In the genomic region with DNA sequence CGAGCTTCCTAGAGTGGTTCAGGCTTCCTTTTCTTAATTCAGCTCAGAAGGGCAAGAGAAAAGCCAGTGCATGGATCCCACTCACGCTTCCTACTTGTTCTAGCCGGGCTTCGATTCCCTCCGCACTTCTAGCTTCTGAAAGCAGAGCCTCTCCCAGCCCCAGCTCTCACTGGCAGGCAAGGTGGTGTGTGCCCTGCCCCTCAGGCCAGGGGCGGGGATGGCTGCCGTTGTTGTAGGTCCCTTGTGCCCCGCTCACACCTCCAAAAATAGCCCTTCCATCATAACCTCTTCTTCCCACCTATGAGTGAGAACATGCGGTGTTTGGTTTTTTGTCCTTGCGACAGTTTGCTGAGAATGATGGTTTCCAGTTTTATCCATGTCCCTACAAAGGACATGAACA, we compare ENCODE assay signal across 6 cellular contexts.
"Had no signal": no experiment of that assay in that cellular context is flagged by ENCODE, and none has a peak within 500 bp of the region (broad histone marks: within the 10 kb centered on the region; RNA-seq: fewer than 3 reads in every experiment).

No MANE protein-coding gene starts in this region.

- H3K27ac Mint-ChIP-seq: GM23338, H9 had no signal

- H2AFZ ChIP-seq: GM23338 had no signal

- H3K4me3 ChIP-seq: GM23338 had no signal

- H3K27me3 Mint-ChIP-seq: IgD-negative memory B cell had no signal

- ATAC-seq: HepG2 had no signal

- H3K4me2 ChIP-seq: GM23338 had no signal

- DNase-seq: H9, HCEC 1CT had no signal

- H3K9me3 Mint-ChIP-seq: GM23338, H9, IgD-negative memory B cell had no signal

- H3K4me3 Mint-ChIP-seq: GM23338, H9 had no signal

- H3K27ac ChIP-seq: HL-60 had no signal
